21 cellular contexts compared by ENCODE assay signal in the genomic region with DNA sequence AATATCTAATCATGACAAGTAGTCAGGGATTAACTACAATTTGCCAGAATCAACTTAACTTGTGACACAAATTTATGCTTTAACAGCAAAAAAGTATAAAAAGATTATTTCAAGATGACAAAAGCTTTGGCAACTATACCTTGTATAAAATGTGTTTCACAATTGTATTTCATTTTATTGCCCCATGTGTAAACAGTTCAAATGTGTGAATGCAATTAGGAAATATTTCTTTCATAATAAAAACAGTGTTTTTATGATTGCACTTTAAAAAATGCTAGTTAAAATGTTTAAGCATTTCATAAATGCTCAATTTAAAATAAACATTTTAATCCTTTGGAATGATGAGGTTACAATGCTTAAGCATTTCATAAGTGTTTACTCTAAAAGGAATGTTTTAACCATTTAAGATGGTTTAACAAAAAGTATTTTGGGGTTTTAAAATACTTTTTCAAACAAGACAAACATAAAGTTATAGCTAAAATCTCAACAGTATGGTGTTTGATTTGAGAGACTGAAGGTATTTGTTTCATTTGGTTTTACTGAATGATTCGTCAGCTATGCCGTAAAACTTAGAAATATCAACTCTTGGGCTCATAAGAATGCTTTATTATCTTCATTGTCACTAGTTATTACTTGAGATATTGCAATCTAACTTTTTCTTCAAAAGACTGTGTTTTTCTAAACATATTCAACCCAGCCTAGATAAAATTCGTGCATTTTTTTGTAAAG. TPM values are rescaled to one million over a fixed set of nuclear protein-coding genes. Genes with fewer than 3 reads are reported as not detected.
DNase-seq lines count a peak whose midpoint lies in the region; ATAC-seq, FAIRE-seq and TF ChIP-seq lines count a peak whose summit lies in the region.
"Had no signal": no experiment of that assay in that cellular context is flagged by ENCODE, and none has a peak within 500 bp of the region (broad histone marks: within the 10 kb centered on the region; RNA-seq: fewer than 3 reads in every experiment).

No MANE protein-coding gene starts in this region.

- no peak overlapping the region for H3K9ac ChIP-seq in K562 (ENCODE audit: insufficient read depth in 1 of 2, low read depth in 2 of 2, low read length in 2 of 2)
- no peak overlapping the region for H3K9ac ChIP-seq in kidney (ENCODE audit: low read length in 2 of 2)
- H3K9ac ChIP-seq: BLaER1 had no signal

- no peaks in the 10 kb centered on the region for H3K9me3 ChIP-seq in K562 (replicated peaks; ENCODE audit: control insufficient read depth, insufficient read depth, low read depth, low read length)
- no peaks in the 10 kb centered on the region for H3K9me3 ChIP-seq in kidney (ENCODE audit: control insufficient read depth in 1 of 2, low read length in 2 of 2)
- H3K9me3 ChIP-seq: BLaER1, HAP-1 had no signal

- H3K4me1 ChIP-seq in K562 (replicated peaks in 1 of 2; ENCODE audit: control insufficient read depth in 2 of 2, insufficient read depth in 2 of 2, low read length in 2 of 2), result no peaks in the 10 kb centered on the region
- no peaks in the 10 kb centered on the region for H3K4me1 ChIP-seq in kidney (ENCODE audit: control insufficient read depth in 1 of 2, insufficient read depth in 1 of 2, low read depth in 1 of 2, low read length in 2 of 2)
- H3K4me1 ChIP-seq: BLaER1, HAP-1 had no signal

- in situ Hi-C loops in K562 (cut with MboI), result no loop called here

- H3K27ac ChIP-seq in K562 (ENCODE audit: extremely low read depth, low read depth, low read length) (no peak overlapping the region), kidney (ENCODE audit: low read depth in 2 of 2, low read length in 2 of 2) (no peak overlapping the region)
- H3K27ac ChIP-seq: BLaER1, SK-N-MC had no signal

- no peak overlapping the region for H3K4me2 ChIP-seq in K562 (ENCODE audit: insufficient read depth, low read length)
- H3K4me2 ChIP-seq: BLaER1 had no signal

- FAIRE-seq in H54 (lab: Jason Lieb, UNC), result peak; percentile 82
- FAIRE-seq in K562 (lab: Jason Lieb, UNC), result no peak
- FAIRE-seq in kidney (lab: Jason Lieb, UNC), result peak; percentile 77
- FAIRE-seq: D721Med had no signal

- no peaks in the 10 kb centered on the region for H3K27me3 ChIP-seq in BJ (ENCODE audit: control insufficient read depth, insufficient read depth, low read length)
- peaks cover 7 to 8% of the 10 kb centered on the region in 2 experiments; a peak in 4 of 5 replicates for H3K27me3 ChIP-seq in K562 (ENCODE audit: control insufficient read depth in 2 of 2, insufficient read depth in 2 of 2, low read length in 2 of 2)

- CTCF ChIA-PET in BJ (lab: Yijun Ruan, JAX) (no interaction called here), K562 (lab: Yijun Ruan, JAX; ENCODE audit: low intra/inter-chr PET ratio) (no interaction called here)

- H3K4me3 ChIP-seq in BJ (ENCODE audit: low read depth, low read length) (no peak overlapping the region), K562 (no peak overlapping the region), kidney (ENCODE audit: low read length in 2 of 2) (no peak overlapping the region)
- H3K4me3 ChIP-seq: BLaER1, HAP-1, SK-N-MC had no signal

- H4K20me1 ChIP-seq in K562 (replicated peaks; ENCODE audit: control insufficient read depth, insufficient read depth, low read length), result no peaks in the 10 kb centered on the region
- H4K20me1 ChIP-seq: BLaER1 had no signal

- H3K36me3 ChIP-seq in BJ (ENCODE audit: control insufficient read depth, insufficient read depth, low read length), result no peaks in the 10 kb centered on the region
- no peaks in the 10 kb centered on the region for H3K36me3 ChIP-seq in K562 (ENCODE audit: control insufficient read depth, insufficient read depth, low read length)
- no peaks in the 10 kb centered on the region for H3K36me3 ChIP-seq in kidney (ENCODE audit: control insufficient read depth in 1 of 2, insufficient read depth in 2 of 2, low read length in 2 of 2)
- H3K36me3 ChIP-seq: BLaER1, HAP-1 had no signal

- TF ChIP-seq EP300 in K562 (IDR thresholded peaks at IDR 0.05; ENCODE audit: low read length), result no peak

- intact Hi-C loops in K562 (cut with micrococcal nuclease), result no loop called here
- intact Hi-C loops in kidney (cut with DNase I), result no loop called here

- no peak for TF ChIP-seq RAD21 in K562 (CRISPR knock-in tag; conservative IDR thresholded peaks at IDR 0.05 in 1 of 2, IDR thresholded peaks at IDR 0.05 in 1 of 2)

- 0% methylated on average over 3 of the region's 3 CpGs for WGBS in K562 (ENCODE audit: insufficient coverage, low coverage, missing lambda C conversion rate)

- ATAC-seq in K562, result no peak
- no peak for ATAC-seq in HG02623 (IDR thresholded peaks at IDR 0.05; ENCODE audit: unreplicated experiment)
- ATAC-seq in HG02759 (IDR thresholded peaks at IDR 0.05; ENCODE audit: unreplicated experiment), result no peak
- ATAC-seq: CD8-positive, alpha-beta T cell; Right ventricle myocardium inferior had no signal

- no peak for TF ChIP-seq CTCF in BJ (IDR thresholded peaks at IDR 0.05; ENCODE audit: insufficient read depth, low read depth, low read length)
- TF ChIP-seq CTCF in K562 (IDR thresholded peaks at IDR 0.05 in 2 of 3, conservative IDR thresholded peaks at IDR 0.05 in 1 of 3; ENCODE audit: insufficient read depth in 2 of 3, low read depth in 1 of 3, low read length in 3 of 3), result no peak
- no peak for TF ChIP-seq CTCF in kidney (IDR thresholded peaks at IDR 0.05; ENCODE audit: borderline replicate concordance, extremely low read depth, insufficient read depth)

- POLR2A ChIA-PET in BJ (lab: Charles Lee), result no interaction called here
- POLR2A ChIA-PET in K562 (lab: Yijun Ruan, JAX), result no interaction called here

- H3K9me1 ChIP-seq in K562 (ENCODE audit: control insufficient read depth, insufficient read depth, low read length), result no peaks in the 10 kb centered on the region

- DNase-seq in BJ (ENCODE audit: low read depth), result peak; percentile 89
- DNase-seq in H54 (ENCODE audit: insufficient read length, low spot score), result no peak
- no peak for DNase-seq in K562 (ENCODE audit: extremely low read depth in 1 of 4, low spot score in 3 of 4)
- DNase-seq in kidney, result no peak
- DNase-seq in activated CD4-positive, alpha-beta T cell treated with anti-CD3 and anti-CD28 coated beads for 1 hour, result no peak
- no peak for DNase-seq in activated CD4-positive, CD25-positive, alpha-beta regulatory T cell treated with anti-CD3 and anti-CD28 coated beads, Interleukin-2, amount 50 U/mL, for 72 hours
- DNase-seq: CD8-positive, alpha-beta T cell; DMS79; GDM1; NCI-H1436 treated with DMSO at 0.1 percent for 48 hours; NCI-H2081; NCI-H748 treated with DMSO at 0.1 percent for 48 hours had no signal

- H3K79me2 ChIP-seq in K562 (ENCODE audit: control insufficient read depth, insufficient read depth, low read length), result no peaks in the 10 kb centered on the region

- no TSS peak for BruUV-seq in K562 (replicated peaks; lab: Mats Ljungman, UMichigan)

- TF ChIP-seq POLR2A in H54 (IDR thresholded peaks at IDR 0.05; ENCODE audit: low read depth, low read length), result no peak
- no peak for TF ChIP-seq POLR2A in K562 (conservative IDR thresholded peaks at IDR 0.05)

- no peak overlapping the region for H2AFZ ChIP-seq in K562 (ENCODE audit: low read depth, low read length)

TF ChIP-seq in K562, 482 proteins besides CTCF, POLR2A, EP300 and RAD21:
- peak; percentile 28; the same call in 1 of the 2 replicates for TF ChIP-seq ZNF316 (IDR thresholded peaks at IDR 0.05)
- TF ChIP-seq, protein P1, sequence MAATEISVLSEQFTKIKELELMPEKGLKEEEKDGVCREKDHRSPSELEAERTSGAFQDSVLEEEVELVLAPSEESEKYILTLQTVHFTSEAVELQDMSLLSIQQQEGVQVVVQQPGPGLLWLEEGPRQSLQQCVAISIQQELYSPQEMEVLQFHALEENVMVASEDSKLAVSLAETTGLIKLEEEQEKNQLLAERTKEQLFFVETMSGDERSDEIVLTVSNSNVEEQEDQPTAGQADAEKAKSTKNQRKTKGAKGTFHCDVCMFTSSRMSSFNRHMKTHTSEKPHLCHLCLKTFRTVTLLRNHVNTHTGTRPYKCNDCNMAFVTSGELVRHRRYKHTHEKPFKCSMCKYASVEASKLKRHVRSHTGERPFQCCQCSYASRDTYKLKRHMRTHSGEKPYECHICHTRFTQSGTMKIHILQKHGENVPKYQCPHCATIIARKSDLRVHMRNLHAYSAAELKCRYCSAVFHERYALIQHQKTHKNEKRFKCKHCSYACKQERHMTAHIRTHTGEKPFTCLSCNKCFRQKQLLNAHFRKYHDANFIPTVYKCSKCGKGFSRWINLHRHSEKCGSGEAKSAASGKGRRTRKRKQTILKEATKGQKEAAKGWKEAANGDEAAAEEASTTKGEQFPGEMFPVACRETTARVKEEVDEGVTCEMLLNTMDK (IDR thresholded peaks at IDR 0.05; ENCODE audit: borderline replicate concordance, insufficient read depth, low read depth, low read length, poor library complexity, severe bottlenecking), result no peak

RNA-seq across cellular contexts. Expression of gene SFTPD, which starts 50.1 kb away (rescaled TPM):
- polyA plus RNA-seq in BJ (2011; rRNA removed) (not detected in 2 replicates), K562 (2011; rRNA removed) (not detected in 2 replicates), K562 (2014; fragmentation: Illumina TruSeq; extraction: Trizol) (not detected in 2 replicates), K562 (2014; fragmentation: Nextera tagmentation; extraction: Ambion mirVana) (not detected), K562 (2014; rRNA removed) (not detected in 2 replicates), kidney (ENCODE audit: insufficient read depth, low read depth, low replicate concordance) (1.7 TPM)
- not detected in 2 replicates for polyA minus RNA-seq in BJ (2011; rRNA and poly(A)+ RNA removed)
- not detected in 2 replicates for total RNA-seq in K562 (2011; cell fraction: chromatin; rRNA removed; ENCODE audit: low replicate concordance)
- not detected in 2 replicates for total RNA-seq in K562 (2011; cell fraction: nucleolus; rRNA removed)
- total RNA-seq in K562 (2011; cell fraction: nucleoplasm; rRNA removed), result not detected in 2 replicates
- total RNA-seq in K562 (2014; rRNA removed) (not detected in 2 replicates), K562 (2014; rRNA removed; fragmentation: Illumina TruSeq; extraction: Trizol) (not detected in 2 replicates), K562 (2015; rRNA removed; fragmentation: Illumina TruSeq; extraction: Trizol) (not detected in 2 replicates), K562 (2021) (0.20 and 0.29 TPM in 2 replicates), kidney (1.7 TPM)
- not detected in 2 replicates for polyA plus RNA-seq in K562 (2011; cell fraction: cytosol; rRNA removed)
- polyA plus RNA-seq in K562 (2011; cell fraction: nucleus; rRNA removed), result not detected in 2 replicates
- polyA plus RNA-seq in K562 (2012), result not detected in 2 replicates
- not detected in 2 replicates for polyA minus RNA-seq in K562 (2011; rRNA and poly(A)+ RNA removed)
- polyA minus RNA-seq in K562 (2011; cell fraction: cytosol; rRNA and poly(A)+ RNA removed), result not detected in 2 replicates
- polyA minus RNA-seq in K562 (2011; cell fraction: nucleus; rRNA and poly(A)+ RNA removed), result not detected in 2 replicates
- total RNA-seq: CD8-positive, alpha-beta T cell; HT1080; NCI-H460 had no signal
